8 cellular contexts compared by ENCODE assay signal in the genomic region with DNA sequence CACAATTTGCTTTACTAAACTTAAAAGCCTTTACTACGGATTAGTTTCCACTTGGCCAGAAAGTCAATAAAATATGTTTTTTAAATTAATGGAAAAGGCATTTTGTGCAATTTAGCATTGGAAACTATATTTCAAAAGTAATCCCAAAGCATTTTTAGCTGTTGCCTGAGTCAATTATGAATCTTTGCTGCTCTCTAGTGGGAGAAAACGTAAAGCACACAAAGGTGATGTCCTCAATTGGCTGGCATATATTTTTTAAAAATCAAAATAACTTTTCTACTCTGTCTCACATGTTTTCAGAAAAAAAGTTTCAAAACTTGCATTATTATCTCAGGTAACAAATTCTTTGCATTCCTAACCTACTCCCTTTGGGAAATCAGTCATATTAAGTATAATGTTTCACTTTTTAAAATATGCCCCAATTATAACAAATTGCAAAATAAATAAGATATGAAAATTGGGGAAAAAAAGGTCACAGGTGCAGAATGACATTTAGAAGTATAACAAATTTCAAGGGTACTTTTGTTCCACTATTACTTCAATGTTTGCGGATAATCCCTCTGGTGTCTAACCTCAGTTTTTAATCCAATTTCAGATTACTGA. TPM values are rescaled to one million over a fixed set of nuclear protein-coding genes. Genes with fewer than 3 reads are reported as not detected.
DNase-seq lines count a peak whose midpoint lies in the region; ATAC-seq and TF ChIP-seq lines count a peak whose summit lies in the region.

No MANE protein-coding gene starts in this region.

- H3K4me1 ChIP-seq in body of pancreas: no peaks in the 10 kb centered on the region

- ATAC-seq in body of pancreas (no peak), HG03378 (IDR thresholded peaks at IDR 0.05; ENCODE audit: unreplicated experiment) (no peak), HG02798 (IDR thresholded peaks at IDR 0.05; ENCODE audit: poor library complexity, unreplicated experiment) (no peak), GM19397 (IDR thresholded peaks at IDR 0.05; ENCODE audit: unreplicated experiment) (no peak)

- peak; percentile 51 for DNase-seq in AG08395 (ENCODE audit: low spot score)
- no peak for DNase-seq in GM06990 (ENCODE audit: extremely low read depth, insufficient read length)
- DNase-seq in NCI-H128 (lab: John Stamatoyannopoulos, UW; ENCODE audit: unreplicated experiment): peak; percentile 4
- peak in 1 of 4 donors; percentile 25 for DNase-seq in body of pancreas
- DNase-seq in left kidney (ENCODE audit: low read depth, low spot score): peak; percentile 66

- no peaks in the 10 kb centered on the region for H3K36me3 ChIP-seq in GM06990 (ENCODE audit: control insufficient read depth, insufficient read depth, low read length)
- H3K36me3 ChIP-seq in body of pancreas (replicated peaks in 1 of 2; ENCODE audit: insufficient read depth in 1 of 2, low read depth in 2 of 2): no peaks in the 10 kb centered on the region

- H3K27ac ChIP-seq in body of pancreas: no peak overlapping the region

- WGBS in body of pancreas, 2 donors: 17 to 25% methylated on average over 3 of the region's 3 CpGs

- TF ChIP-seq POLR2A in body of pancreas (IDR thresholded peaks at IDR 0.05): no peak

- H3K27me3 ChIP-seq in GM06990 (replicated peaks; ENCODE audit: control insufficient read depth, insufficient read depth, low read length) (no peaks in the 10 kb centered on the region; the same call in 1 of the 2 replicates), body of pancreas (no peaks in the 10 kb centered on the region)

- TF ChIP-seq CTCF in GM06990 (IDR thresholded peaks at IDR 0.05; ENCODE audit: insufficient read depth, low read length, poor library complexity, severe bottlenecking) (peak; percentile 63), body of pancreas (IDR thresholded peaks at IDR 0.05) (peak; percentile 23 to 90 (median 80))

- H3K9me3 ChIP-seq in body of pancreas: no peaks in the 10 kb centered on the region

- intact Hi-C loops in body of pancreas (cut with DNase I): no loop called here

- H3K4me3 ChIP-seq in GM06990 (replicated peaks; ENCODE audit: low read depth, low read length) (no peak overlapping the region), body of pancreas (no peak overlapping the region)

RNA-seq across cellular contexts. Expression of a gene that starts 47.2 kb away (rescaled TPM):
- total RNA-seq in body of pancreas: not detected
